Comparison of ENCODE assay signal across 11 cellular contexts in genomic region chr3:171249171-171249692, GRCh38.
DNase-seq lines count a peak whose midpoint lies in the region; ATAC-seq, FAIRE-seq and TF ChIP-seq lines count a peak whose summit lies in the region.
"Had no signal": no experiment of that assay in that cellular context is flagged by ENCODE, and none has a peak within 500 bp of the region (broad histone marks: within the 10 kb centered on the region; RNA-seq: fewer than 3 reads in every experiment).

No MANE protein-coding gene starts in this region.

- H3K27ac ChIP-seq in SK-N-SH (ENCODE audit: low read depth in 2 of 2, low read length in 1 of 2) (no peak overlapping the region; a peak in 1 of 4 replicates), small intestine (ENCODE audit: low read depth in 1 of 2, low read length in 1 of 2) (no peak overlapping the region)

- H3K79me2 ChIP-seq in SK-N-SH (ENCODE audit: insufficient read depth): peaks cover 23% of the 10 kb centered on the region; the same call in 1 of the 2 replicates

- no peaks in the 10 kb centered on the region for H3K27me3 ChIP-seq in SK-N-SH (ENCODE audit: insufficient read depth)
- H3K27me3 ChIP-seq in small intestine (ENCODE audit: control insufficient read depth in 2 of 2, insufficient read depth in 2 of 2, low read length in 2 of 2): no peaks in the 10 kb centered on the region

- H3K9ac ChIP-seq in SK-N-SH: no peak overlapping the region

- H3K4me1 ChIP-seq in SK-N-SH (ENCODE audit: control insufficient read depth in 1 of 2, insufficient read depth in 2 of 2, low read depth in 1 of 2, low read length in 1 of 2) (peaks cover 0 to 3% of the 10 kb centered on the region in 2 experiments; a peak in 2 of 4 replicates), small intestine (ENCODE audit: control insufficient read depth in 2 of 2, insufficient read depth in 1 of 2, low read depth in 1 of 2, low read length in 1 of 2) (peaks cover 0 to 4% of the 10 kb centered on the region in 2 donors)

- H3K4me1 Mint-ChIP-seq in activated CD4-positive, alpha-beta memory T cell treated with anti-CD3 and anti-CD28 coated beads, Interleukin-2, amount 10 ng/mL, durations not matched to agents 7 days and 5 days: peaks cover 33% of the 10 kb centered on the region
- H3K4me1 Mint-ChIP-seq in activated CD4-positive, alpha-beta memory T cell treated with anti-CD3 and anti-CD28 coated beads for 36 hours (ENCODE audit: low read depth): peaks cover 53% of the 10 kb centered on the region

- CTCF ChIA-PET in activated CD4-positive, alpha-beta memory T cell treated with anti-CD3 and anti-CD28 coated beads, Interleukin-2, amount 10 ng/mL, durations not matched to agents 7 days and 5 days (lab: Charles Lee): interaction anchor here (0.6 to 1.2 kb wide), 2 partner anchors 211 to 317 kb away, joined by 3 read pairs; partner anchors contain the start of gene TNIK
- CTCF ChIA-PET in activated CD4-positive, alpha-beta memory T cell treated with anti-CD3 and anti-CD28 coated beads for 36 hours (lab: Charles Lee): interaction anchor here (0.7 to 2.1 kb wide), 7 partner anchors 9 to 317 kb away, joined by 3 to 7 read pairs (median 4); no protein-coding TSS in a partner anchor
- CTCF ChIA-PET in SK-N-SH (lab: Yijun Ruan, JAX): no interaction called here

- in situ Hi-C loops in GM13976 (cut with MboI; ENCODE audit: low sequenced_read_pairs, unreplicated experiment): no loop called here

- H3K4me3 Mint-ChIP-seq in activated CD4-positive, alpha-beta memory T cell treated with anti-CD3 and anti-CD28 coated beads, Interleukin-2, amount 10 ng/mL, durations not matched to agents 7 days and 5 days: peak overlapping the region; percentile 23
- no peak overlapping the region for H3K4me3 Mint-ChIP-seq in activated CD4-positive, alpha-beta memory T cell treated with anti-CD3 and anti-CD28 coated beads for 36 hours
- H3K4me3 Mint-ChIP-seq: stimulated activated effector memory CD8-positive, alpha-beta T cell treated with anti-CD3 and anti-CD28 coated beads, Interleukin-12 subunit alpha, Interleukin-12 subunit beta, amount 100 ng/mL, for 72 hours had no signal

- H3K36me3 ChIP-seq in SK-N-SH (replicated peaks in 1 of 2; ENCODE audit: control insufficient read depth in 1 of 2, insufficient read depth in 2 of 2, low read length in 1 of 2): no peaks in the 10 kb centered on the region
- H3K36me3 ChIP-seq in small intestine (ENCODE audit: control insufficient read depth in 2 of 2, insufficient read depth in 2 of 2, low read length in 2 of 2): no peaks in the 10 kb centered on the region

- DNase-seq in activated CD4-positive, alpha-beta memory T cell treated with anti-CD3 and anti-CD28 coated beads, Interleukin-2, amount 10 ng/mL, durations not matched to agents 7 days and 5 days: no peak
- no peak for DNase-seq in activated CD4-positive, alpha-beta memory T cell treated with anti-CD3 and anti-CD28 coated beads for 36 hours
- DNase-seq in SK-N-SH (peak; percentile 67), small intestine (no peak), NCI-H146 treated with DMSO at 0.1 percent for 48 hours (lab: John Stamatoyannopoulos, UW; ENCODE audit: unreplicated experiment) (no peak), GM13976 (ENCODE audit: low spot score) (no peak)
- DNase-seq: NCI-H1105 treated with DMSO at 0.1 percent for 48 hours, nucleus accumbens had no signal

- peak; percentile 17 for ATAC-seq in GM21423 (IDR thresholded peaks at IDR 0.05; ENCODE audit: unreplicated experiment)
- ATAC-seq in HG03039 (IDR thresholded peaks at IDR 0.05; ENCODE audit: unreplicated experiment): peak; percentile 5

- H3K4me3 ChIP-seq in SK-N-SH (ENCODE audit: low read depth in 2 of 2, low read length in 1 of 2) (no peak overlapping the region), small intestine (ENCODE audit: low read depth in 1 of 2, low read length in 2 of 2) (no peak overlapping the region)

- H3K36me3 Mint-ChIP-seq in activated CD4-positive, alpha-beta memory T cell treated with anti-CD3 and anti-CD28 coated beads, Interleukin-2, amount 10 ng/mL, durations not matched to agents 7 days and 5 days (ENCODE audit: low read depth): peaks cover 18% of the 10 kb centered on the region
- peaks cover 2% of the 10 kb centered on the region for H3K36me3 Mint-ChIP-seq in activated CD4-positive, alpha-beta memory T cell treated with anti-CD3 and anti-CD28 coated beads for 36 hours
- H3K36me3 Mint-ChIP-seq: stimulated activated effector memory CD8-positive, alpha-beta T cell treated with anti-CD3 and anti-CD28 coated beads, Interleukin-12 subunit alpha, Interleukin-12 subunit beta, amount 100 ng/mL, for 72 hours had no signal

- H3F3A ChIP-seq in SK-N-SH (replicated peaks; ENCODE audit: insufficient read depth): no peaks in the 10 kb centered on the region

- H3K9me3 ChIP-seq in SK-N-SH (no peaks in the 10 kb centered on the region), small intestine (ENCODE audit: control insufficient read depth, low read depth) (no peaks in the 10 kb centered on the region)

- H3K27me3 Mint-ChIP-seq in activated CD4-positive, alpha-beta memory T cell treated with anti-CD3 and anti-CD28 coated beads, Interleukin-2, amount 10 ng/mL, durations not matched to agents 7 days and 5 days: no peaks in the 10 kb centered on the region
- H3K27me3 Mint-ChIP-seq in activated CD4-positive, alpha-beta memory T cell treated with anti-CD3 and anti-CD28 coated beads for 36 hours: no peaks in the 10 kb centered on the region

- no peak for FAIRE-seq in small intestine (lab: Jason Lieb, UNC)

- intact Hi-C loops in activated CD4-positive, alpha-beta memory T cell treated with anti-CD3 and anti-CD28 coated beads for 36 hours (cut with micrococcal nuclease): loop anchor here (1.0 to 5.0 kb wide), 5 partner anchors 20 to 314 kb away; partner anchors contain the start of genes SLC2A2 and TNIK

- H3K27ac Mint-ChIP-seq in activated CD4-positive, alpha-beta memory T cell treated with anti-CD3 and anti-CD28 coated beads, Interleukin-2, amount 10 ng/mL, durations not matched to agents 7 days and 5 days: no peak overlapping the region
- no peak overlapping the region for H3K27ac Mint-ChIP-seq in activated CD4-positive, alpha-beta memory T cell treated with anti-CD3 and anti-CD28 coated beads for 36 hours
- H3K27ac Mint-ChIP-seq: stimulated activated effector memory CD8-positive, alpha-beta T cell treated with anti-CD3 and anti-CD28 coated beads, Interleukin-12 subunit alpha, Interleukin-12 subunit beta, amount 100 ng/mL, for 72 hours had no signal

- peak in 1 of 2 experiments; percentile 42; a peak in 2 of 4 replicates for TF ChIP-seq EP300 in SK-N-SH (IDR thresholded peaks at IDR 0.05; ENCODE audit: borderline replicate concordance in 1 of 2, low read depth in 1 of 2, low read length in 1 of 2)

- no peak overlapping the region for H3K4me2 ChIP-seq in SK-N-SH

- POLR2A ChIA-PET in activated CD4-positive, alpha-beta memory T cell treated with anti-CD3 and anti-CD28 coated beads, Interleukin-2, amount 10 ng/mL, durations not matched to agents 7 days and 5 days (lab: Charles Lee): interaction anchor here (0.7 to 2.1 kb wide), 7 partner anchors 8 to 380 kb away, joined by 3 to 7 read pairs (median 6); partner anchors contain the start of genes RPL22L1 and TNIK
- POLR2A ChIA-PET in activated CD4-positive, alpha-beta memory T cell treated with anti-CD3 and anti-CD28 coated beads for 36 hours (lab: Charles Lee): interaction anchor here (0.6 to 1.5 kb wide), 8 partner anchors 9 to 380 kb away, joined by 3 to 5 read pairs (median 3); partner anchors contain the start of gene TNIK
- POLR2A ChIA-PET in SK-N-SH (lab: Yijun Ruan, JAX): no interaction called here

- H3K9me2 ChIP-seq in SK-N-SH: no peaks in the 10 kb centered on the region

- TF ChIP-seq RAD21 in SK-N-SH (IDR thresholded peaks at IDR 0.05; ENCODE audit: low read length): no peak

- TF ChIP-seq CTCF in SK-N-SH (IDR thresholded peaks at IDR 0.05) (no peak), GM13976 (IDR thresholded peaks at IDR 0.05; ENCODE audit: borderline replicate concordance, control extremely low read depth, extremely low read depth, insufficient read depth, missing control alignments) (no peak)

- H3K9me3 Mint-ChIP-seq in activated CD4-positive, alpha-beta memory T cell treated with anti-CD3 and anti-CD28 coated beads, Interleukin-2, amount 10 ng/mL, durations not matched to agents 7 days and 5 days: no peaks in the 10 kb centered on the region
- H3K9me3 Mint-ChIP-seq in activated CD4-positive, alpha-beta memory T cell treated with anti-CD3 and anti-CD28 coated beads for 36 hours: no peaks in the 10 kb centered on the region
- H3K9me3 Mint-ChIP-seq: stimulated activated effector memory CD8-positive, alpha-beta T cell treated with anti-CD3 and anti-CD28 coated beads, Interleukin-12 subunit alpha, Interleukin-12 subunit beta, amount 100 ng/mL, for 72 hours had no signal

- H2AFZ ChIP-seq in SK-N-SH (ENCODE audit: low read depth): no peak overlapping the region

- H4K20me1 ChIP-seq in SK-N-SH (ENCODE audit: insufficient read depth): no peaks in the 10 kb centered on the region

TF ChIP-seq in SK-N-SH, 30 proteins besides CTCF, POLR2A, EP300 and RAD21 (continues in another document):
- no peak for TF ChIP-seq FOXJ3 (CRISPR knock-in tag; IDR thresholded peaks at IDR 0.05)
- no peak for TF ChIP-seq TEAD4 (IDR thresholded peaks at IDR 0.05; ENCODE audit: borderline replicate concordance, insufficient read depth)
- TF ChIP-seq RXRA (IDR thresholded peaks at IDR 0.05; ENCODE audit: borderline replicate concordance, low read depth): no peak
- TF ChIP-seq USF2 (IDR thresholded peaks at IDR 0.05; ENCODE audit: borderline replicate concordance, low read depth, low read length): no peak
- peak; percentile 39 for TF ChIP-seq PBX3 (IDR thresholded peaks at IDR 0.05)
- no peak for TF ChIP-seq SMC3 (IDR thresholded peaks at IDR 0.05; ENCODE audit: low read depth, low read length)
- no peak for TF ChIP-seq NRF1 (IDR thresholded peaks at IDR 0.05; ENCODE audit: low read depth, low read length)
- TF ChIP-seq RCOR1 (IDR thresholded peaks at IDR 0.05; ENCODE audit: low read length): no peak
